ENCODE assay signal across 18 cellular contexts in the genomic region with DNA sequence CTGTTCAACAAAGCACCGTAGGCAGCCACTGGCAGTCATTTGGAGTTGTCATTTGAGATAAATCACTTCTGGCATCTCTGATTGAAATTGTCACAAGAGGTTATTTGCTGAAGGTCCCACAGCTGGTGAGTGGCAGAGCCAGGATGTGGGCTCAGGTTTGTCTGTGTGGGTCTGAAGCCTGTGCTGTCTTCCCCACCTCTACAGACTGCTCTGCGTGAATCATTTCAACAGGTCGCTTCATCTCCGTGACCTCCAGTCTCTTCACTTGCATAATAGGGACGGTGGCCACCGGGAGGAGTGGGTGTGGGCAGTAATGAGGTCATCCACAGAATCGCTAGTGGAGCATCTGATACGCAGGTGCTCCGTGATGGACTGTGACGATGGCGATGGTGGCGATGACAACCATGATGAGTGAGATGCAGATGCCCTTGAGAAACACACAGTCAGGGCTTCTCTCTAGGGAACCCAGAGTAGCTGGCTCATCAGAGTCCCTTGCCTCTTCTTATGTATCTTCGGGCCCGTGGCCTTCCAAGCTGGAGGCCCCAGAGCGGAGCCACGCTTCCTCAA.
"Had no signal": no experiment of that assay in that cellular context is flagged by ENCODE, and none has a peak within 500 bp of the region (broad histone marks: within the 10 kb centered on the region; RNA-seq: fewer than 3 reads in every experiment).

No MANE protein-coding gene starts in this region.

- H3K9me3 ChIP-seq: esophagus squamous epithelium, gastroesophageal sphincter, mucosa of descending colon, psoas muscle, thyroid gland, upper lobe of left lung, uterus had no signal

- H3K36me3 ChIP-seq: esophagus squamous epithelium, thyroid gland, upper lobe of left lung, uterus had no signal

- H3K4me3 Mint-ChIP-seq: dendritic cell treated with granulocyte-macrophage colony-stimulating factor and Interleukin-4, amounts not matched to agents 40 ng/mL and 50 ng/mL, for 4 days had no signal

- H3K27ac ChIP-seq: esophagus squamous epithelium, gastroesophageal sphincter, psoas muscle, thyroid gland, upper lobe of left lung, uterus had no signal

- H3K27me3 ChIP-seq: esophagus squamous epithelium, gastroesophageal sphincter, thyroid gland, upper lobe of left lung, uterus had no signal

- ATAC-seq: gastroesophageal sphincter; left colon; mucosa of descending colon; naive thymus-derived CD8-positive, alpha-beta T cell; psoas muscle had no signal

- H3K4me1 ChIP-seq: esophagus squamous epithelium, gastroesophageal sphincter, psoas muscle, upper lobe of left lung, uterus had no signal

- H3K27ac Mint-ChIP-seq: dendritic cell treated with granulocyte-macrophage colony-stimulating factor and Interleukin-4, amounts not matched to agents 40 ng/mL and 50 ng/mL, for 4 days had no signal

- H3K27me3 Mint-ChIP-seq: dendritic cell treated with granulocyte-macrophage colony-stimulating factor and Interleukin-4, amounts not matched to agents 40 ng/mL and 50 ng/mL, for 4 days; naive thymus-derived CD8-positive, alpha-beta T cell had no signal

- H3K4me1 Mint-ChIP-seq: naive thymus-derived CD8-positive, alpha-beta T cell had no signal

- H3K9me3 Mint-ChIP-seq: dendritic cell treated with granulocyte-macrophage colony-stimulating factor and Interleukin-4, amounts not matched to agents 40 ng/mL and 50 ng/mL, for 4 days had no signal

- H3K4me3 ChIP-seq: esophagus squamous epithelium, gastroesophageal sphincter, mucosa of descending colon, psoas muscle, thyroid gland, upper lobe of left lung, uterus had no signal

- DNase-seq: cerebellar nuclear complex; esophagus squamous epithelium; foreskin fibroblast; glutamatergic neuron; kidney; left colon; mammary epithelial cell; mucosa of descending colon; naive thymus-derived CD8-positive, alpha-beta T cell; psoas muscle; small intestine; stimulated activated CD4-positive, alpha-beta T cell treated with anti-CD3 and anti-CD28 coated beads, Interleukin-2, amount 100 ng/mL, for 48 hours; stimulated activated naive CD4-positive, alpha-beta T cell treated with Interleukin-2 at 50 U/mL for 16 hours; thyroid gland; upper lobe of left lung; uterus had no signal
